In the genomic region with DNA sequence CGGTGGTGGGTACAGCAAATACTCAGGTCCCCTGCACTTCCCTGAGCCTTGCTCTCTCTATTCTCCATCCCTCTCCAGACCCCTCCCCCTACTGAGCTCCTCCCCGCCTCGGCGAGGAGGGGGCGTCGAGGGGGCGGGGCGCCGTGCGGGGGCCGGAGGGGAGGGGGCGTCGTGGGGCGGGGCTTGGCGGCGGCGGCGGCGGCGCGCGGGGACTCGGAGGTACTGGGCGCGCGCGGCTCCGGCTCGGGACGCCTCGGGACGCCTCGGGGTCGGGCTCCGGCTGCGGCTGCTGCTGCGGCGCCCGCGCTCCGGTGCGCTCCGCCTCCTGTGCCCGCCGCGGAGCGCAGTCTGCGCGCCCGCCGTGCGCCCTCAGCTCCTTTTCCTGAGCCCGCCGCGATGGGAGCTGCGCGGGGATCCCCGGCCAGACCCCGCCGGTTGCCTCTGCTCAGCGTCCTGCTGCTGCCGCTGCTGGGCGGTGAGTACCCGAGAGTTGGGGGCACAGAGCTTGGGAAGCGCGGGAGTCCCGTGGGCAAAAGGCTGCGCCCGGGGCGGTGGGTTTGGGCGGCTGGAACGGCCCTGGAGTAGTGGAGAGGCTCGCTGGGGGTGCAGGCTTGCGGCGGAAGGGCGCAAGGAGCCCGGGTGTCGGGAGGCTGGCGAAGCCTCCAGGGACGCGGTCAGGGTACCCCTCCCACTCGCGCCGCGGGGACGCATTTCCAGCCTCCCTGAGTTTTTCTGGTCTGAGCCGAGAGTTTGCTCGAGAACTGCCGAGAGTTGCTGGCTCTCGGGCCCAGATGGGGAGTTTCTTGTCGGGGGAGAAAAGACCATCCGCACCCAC, we compare ENCODE assay signal across 8 cellular contexts. TPM values are rescaled to one million over a fixed set of nuclear protein-coding genes. Genes with fewer than 3 reads are reported as not detected.
DNase-seq lines count a peak whose midpoint lies in the region; ATAC-seq and TF ChIP-seq lines count a peak whose summit lies in the region.

PTK7 (plus strand) TSS at position 222 of the 835 bp plus-strand sequence; CDS start at position 397, 175 bp downstream.

- peak within 1 kb of the TSS; percentile 62 for H2AFZ ChIP-seq in neural cell (ENCODE audit: low read depth, low read length)

- H3K9me2 ChIP-seq in neural cell (ENCODE audit: insufficient read depth, low read length): no peaks in the 10 kb centered on the region

- H3K9me3 ChIP-seq in neural cell (ENCODE audit: low read length): no peaks in the 10 kb centered on the region

- no peaks in the 10 kb centered on the region for H3F3A ChIP-seq in neural cell (ENCODE audit: insufficient read depth, low read length, poor library complexity, severe bottlenecking)

- ATAC-seq in GM18867 (IDR thresholded peaks at IDR 0.05; ENCODE audit: unreplicated experiment): no peak
- no peak for ATAC-seq in HG02870 (IDR thresholded peaks at IDR 0.05; ENCODE audit: unreplicated experiment)

- TF ChIP-seq RAD21 in neural cell (conservative IDR thresholded peaks at IDR 0.05): peak; percentile 15

- H3K4me2 ChIP-seq in neural cell (ENCODE audit: low read length): peak within 1 kb of the TSS; percentile 77

- TF ChIP-seq EP300 in neural cell (conservative IDR thresholded peaks at IDR 0.05; ENCODE audit: poor library complexity, severe bottlenecking): no peak

- H3K4me3 ChIP-seq in fibroblast of the aortic adventitia (ENCODE audit: low read depth, low read length) (peak within 1 kb of the TSS; percentile 81), neural cell (ENCODE audit: low read length) (peak within 1 kb of the TSS; percentile 98)

- TF ChIP-seq CTCF in fibroblast of the aortic adventitia (IDR thresholded peaks at IDR 0.05; ENCODE audit: insufficient read depth, low read length): no peak
- no peak for TF ChIP-seq CTCF in neural cell (IDR thresholded peaks at IDR 0.05; ENCODE audit: poor library complexity, severe bottlenecking)

- H3K27ac ChIP-seq in neural cell (ENCODE audit: low read length): peak within 1 kb of the TSS; percentile 81

- H3K9ac ChIP-seq in neural cell (ENCODE audit: low read length): peak within 1 kb of the TSS; percentile 87

- H3K27me3 ChIP-seq in neural cell (ENCODE audit: insufficient read depth, low read depth, low read length): no peaks in the 10 kb centered on the region

- DNase-seq in SHP77 (lab: John Stamatoyannopoulos, UW) (peak; percentile 32 to 34), SHP77 treated with DMSO at 0.1 percent for 48 hours (lab: John Stamatoyannopoulos, UW) (no peak), NCI-H2171 (lab: John Stamatoyannopoulos, UW) (peak; percentile 88), activated T-cell treated with anti-CD3 and anti-CD28 coated beads for 48 hours (ENCODE audit: low read depth) (peak; percentile 38), fibroblast of the aortic adventitia (ENCODE audit: low read depth) (peak; percentile 45)

- H4K20me1 ChIP-seq in neural cell (ENCODE audit: insufficient read depth): no peaks in the 10 kb centered on the region

- no peaks in the 10 kb centered on the region for H3K36me3 ChIP-seq in neural cell (ENCODE audit: insufficient read depth, low read length)

- peaks cover 31% of the 10 kb centered on the region for H3K79me2 ChIP-seq in neural cell (replicated peaks; ENCODE audit: insufficient read depth, low read length)

TF ChIP-seq in neural cell, 6 proteins besides CTCF, POLR2A, EP300 and RAD21:
- TF ChIP-seq EZH2 (IDR thresholded peaks at IDR 0.05; ENCODE audit: borderline replicate concordance, insufficient read depth, low read length, poor library complexity, severe bottlenecking) (no peak), REST (IDR thresholded peaks at IDR 0.05; ENCODE audit: borderline replicate concordance) (peak; percentile 43), TAF1 (IDR thresholded peaks at IDR 0.05; ENCODE audit: low read depth) (no peak), POLR2AphosphoS5 (IDR thresholded peaks at IDR 0.05) (peak; percentile 54), SMC3 (conservative IDR thresholded peaks at IDR 0.05; ENCODE audit: poor library complexity) (peak; percentile 30), MXI1 (conservative IDR thresholded peaks at IDR 0.05; ENCODE audit: poor library complexity, severe bottlenecking) (peak; percentile 56)

RNA-seq across cellular contexts. Expression of gene PTK7, which starts in this region (rescaled TPM):
- 44.6 and 102 TPM in 2 replicates for total RNA-seq in fibroblast of the aortic adventitia (ENCODE audit: low replicate concordance)
- 32.5 and 47.4 TPM in 2 replicates for polyA plus RNA-seq in neural cell
- polyA minus RNA-seq in neural cell: 28.5 and 37.7 TPM in 2 replicates
